8 cellular contexts compared by ENCODE assay signal in the genomic region with DNA sequence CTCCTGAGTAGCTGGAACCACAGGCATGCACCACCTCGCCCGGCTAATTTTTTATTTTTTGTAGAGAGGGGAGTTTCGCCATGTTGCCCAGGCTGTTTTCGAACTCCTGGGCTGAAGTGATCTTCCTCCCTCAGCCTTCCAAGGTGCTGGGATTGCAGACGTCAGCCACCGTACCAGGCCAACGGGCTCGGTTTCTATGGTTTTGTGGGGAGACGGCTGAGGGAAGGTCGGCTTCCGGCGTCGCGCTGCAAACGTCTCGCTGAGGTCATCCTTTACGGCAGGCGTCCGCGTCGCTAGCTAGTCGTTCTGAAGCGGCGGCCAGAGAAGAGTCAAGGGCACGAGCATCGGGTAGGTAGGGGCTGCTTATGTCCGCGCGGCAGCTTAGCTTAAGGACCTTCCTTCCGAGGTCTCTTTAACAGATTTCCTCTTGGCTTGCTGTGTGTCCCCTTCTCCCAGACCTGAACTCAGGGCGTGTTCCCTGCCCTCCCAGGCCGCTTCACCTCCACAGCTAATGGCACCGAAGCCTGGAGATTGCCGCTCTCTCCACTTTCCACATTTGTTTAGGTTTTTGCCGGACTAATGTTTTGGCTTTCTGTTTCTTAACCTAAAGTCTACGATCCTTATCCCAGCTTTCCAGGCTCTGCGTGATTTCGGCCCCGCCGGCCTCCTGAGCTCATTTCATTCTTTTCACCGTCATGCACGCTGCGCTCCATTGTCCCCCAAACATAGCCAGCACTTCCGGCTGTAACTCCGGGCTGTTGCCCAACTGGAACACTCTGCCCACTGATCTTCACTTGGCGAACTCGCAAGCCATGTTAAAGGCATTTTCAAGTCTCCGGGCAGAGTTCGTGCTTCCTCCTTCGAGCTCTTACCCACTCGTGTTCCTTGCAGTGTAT. TPM values are rescaled to one million over a fixed set of nuclear protein-coding genes. Genes with fewer than 3 reads are reported as not detected.
DNase-seq lines count a peak whose midpoint lies in the region; ATAC-seq and TF ChIP-seq lines count a peak whose summit lies in the region.

A gene (plus strand): TSS at position 300 of the 896 bp plus-strand sequence. CDS start 2,375 bp downstream, outside the sequence.

- peak within 1 kb of the TSS; percentile 72 for H3K27ac Mint-ChIP-seq in Calu3 (ENCODE audit: unreplicated experiment)

- BruUV-seq in Calu3 (replicated peaks; lab: Mats Ljungman, UMichigan) (TSS peak; percentile 69), IMR-90 (replicated peaks; lab: Mats Ljungman, UMichigan) (TSS peak; percentile 81)

- H2BK120ac ChIP-seq in IMR-90 (ENCODE audit: low read depth, low read length), result peak within 1 kb of the TSS; percentile 55; the same call in 1 of the 2 replicates

- H3K79me1 ChIP-seq in IMR-90 (ENCODE audit: low read depth in 1 of 2, low read length in 2 of 2), result peaks cover 15 to 43% of the 10 kb centered on the region in 2 experiments

- ATAC-seq in GM21526 (IDR thresholded peaks at IDR 0.05; ENCODE audit: low FRiP score, unreplicated experiment) (peak; percentile 85), IMR-90 (ENCODE audit: low read depth) (peak; percentile 93), mucosa of descending colon (peak; percentile 98)

- peak within 1 kb of the TSS; percentile 98 for H3K9ac ChIP-seq in IMR-90 (ENCODE audit: low read depth, low read length)

- peak within 1 kb of the TSS; percentile 93 for H3K56ac ChIP-seq in IMR-90 (ENCODE audit: extremely low read depth, insufficient read depth, low read length)

- 0 out of 2 replicates have a peak, but pooled peaks have one; percentile 16 for TF ChIP-seq RAD21 in IMR-90 (IDR thresholded peaks at IDR 0.05; ENCODE audit: low read length)

- peak within 1 kb of the TSS; percentile 99 for H4K5ac ChIP-seq in IMR-90 (ENCODE audit: low read depth, low read length)

- dilution Hi-C loops in IMR-90 (cut with HindIII; ENCODE audit: low sequenced_read_pairs, unreplicated experiment), result no loop called here

- H2BK15ac ChIP-seq in IMR-90 (ENCODE audit: low read depth, low read length), result peak within 1 kb of the TSS; percentile 18; the same call in 1 of the 3 replicates

- H3K4me3 ChIP-seq in IMR-90 (ENCODE audit: insufficient read depth, low read depth, low read length) (peak within 1 kb of the TSS; percentile 75), mucosa of descending colon (peak within 1 kb of the TSS; percentile 44)

- CTCF ChIA-PET in Calu3 (lab: Charles Lee), result interaction anchor here (0.7 to 1.6 kb wide), 6 partner anchors 9 to 72 kb away, joined by 3 to 8 read pairs (median 4); no protein-coding TSS in a partner anchor
- CTCF ChIA-PET in IMR-90 (lab: Yijun Ruan, JAX), result no interaction called here

- TF ChIP-seq CTCF in Calu3 (IDR thresholded peaks at IDR 0.05; ENCODE audit: unreplicated experiment), result no peak
- no peak for TF ChIP-seq CTCF in IMR-90 (conservative IDR thresholded peaks at IDR 0.05; ENCODE audit: low read depth, low read length)
- no peak for TF ChIP-seq CTCF in mucosa of descending colon (IDR thresholded peaks at IDR 0.05)

- H2BK5ac ChIP-seq in IMR-90 (ENCODE audit: low read depth, low read length, poor library complexity, severe bottlenecking), result peak within 1 kb of the TSS; percentile 70

- peak within 1 kb of the TSS; percentile 96 for H2AK9ac ChIP-seq in IMR-90 (replicated peaks; ENCODE audit: low read depth, low read length, poor library complexity)

- peak within 1 kb of the TSS; percentile 97 for H3K23ac ChIP-seq in IMR-90 (ENCODE audit: low read depth, low read length)

- H2AFZ ChIP-seq in IMR-90 (replicated peaks; ENCODE audit: low read length, poor library complexity), result peak within 1 kb of the TSS; percentile 93

- peak within 1 kb of the TSS; percentile 82 for H3K18ac ChIP-seq in IMR-90 (ENCODE audit: low read depth, low read length)

- H3K4ac ChIP-seq in IMR-90 (ENCODE audit: low read depth, low read length), result peak within 1 kb of the TSS; percentile 97

- peak within 1 kb of the TSS; percentile 98 for H3K14ac ChIP-seq in IMR-90 (replicated peaks; ENCODE audit: low read depth, low read length)

- H3K4me1 Mint-ChIP-seq in Calu3 (ENCODE audit: low read depth, unreplicated experiment), result peaks cover 7% of the 10 kb centered on the region

- no peaks in the 10 kb centered on the region for H3K9me3 ChIP-seq in IMR-90 (ENCODE audit: control insufficient read depth, insufficient read depth, low read length)
- no peaks in the 10 kb centered on the region for H3K9me3 ChIP-seq in mucosa of descending colon

- in situ Hi-C loops in IMR-90 (cut with MboI; ENCODE audit: low sequenced_read_pairs), result no loop called here

- peak within 1 kb of the TSS; percentile 99 to 100 for H4K8ac ChIP-seq in IMR-90 (ENCODE audit: low read depth in 2 of 2, low read length in 2 of 2)

- H3K4me3 Mint-ChIP-seq in Calu3 (ENCODE audit: low read depth, unreplicated experiment), result peak within 1 kb of the TSS; percentile 79

- H3K27me3 Mint-ChIP-seq in Calu3 (ENCODE audit: unreplicated experiment), result no peaks in the 10 kb centered on the region

- H4K20me1 ChIP-seq in IMR-90 (ENCODE audit: insufficient read depth, low read length), result peaks cover 15% of the 10 kb centered on the region; the same call in 1 of the 2 replicates

- peaks cover 33% of the 10 kb centered on the region for H3K36me3 Mint-ChIP-seq in Calu3 (ENCODE audit: insufficient read depth, unreplicated experiment)

- DNase-seq in Calu3 (peak; percentile 85), IMR-90 (peak; percentile 95), OCI-M2 (lab: John Stamatoyannopoulos, UW; ENCODE audit: unreplicated experiment) (peak; percentile 54), activated T-cell treated with anti-CD3 and anti-CD28 coated beads for 4 hours (peak; percentile 69), epithelial cell of prostate (ENCODE audit: low read depth, low spot score) (no peak), mucosa of descending colon (peak; percentile 92 to 95 (median 95))
- peak; percentile 56 to 59 for DNase-seq in stimulated activated CD8-positive, alpha-beta memory T cell treated with anti-CD3 and anti-CD28 coated beads, Interleukin-4, amount 100 ng/mL, for 1 hour (ENCODE audit: low read depth in 2 of 2, low spot score in 1 of 2)

- H2BK20ac ChIP-seq in IMR-90 (ENCODE audit: low read depth, low read length), result no peak within 1 kb of the TSS

- peak within 1 kb of the TSS; percentile 88 for H4K91ac ChIP-seq in IMR-90 (ENCODE audit: insufficient read depth, low read depth, low read length)

- peaks cover 17% of the 10 kb centered on the region for H3K36me3 ChIP-seq in IMR-90 (ENCODE audit: control insufficient read depth, insufficient read depth, low read length)
- no peaks in the 10 kb centered on the region for H3K36me3 ChIP-seq in mucosa of descending colon (ENCODE audit: low read depth)

- H3K27ac ChIP-seq in IMR-90 (ENCODE audit: insufficient read depth, low read length), result peak within 1 kb of the TSS; percentile 93
- H3K27ac ChIP-seq in epithelial cell of prostate, result peak within 1 kb of the TSS; percentile 85

- H3K9me3 Mint-ChIP-seq in Calu3 (ENCODE audit: low read depth, unreplicated experiment), result no peaks in the 10 kb centered on the region

- H2AK5ac ChIP-seq in IMR-90 (ENCODE audit: low read depth, low read length), result peak within 1 kb of the TSS; percentile 97

- TF ChIP-seq POLR2A in IMR-90 (IDR thresholded peaks at IDR 0.05; ENCODE audit: low read depth, low read length), result peak; percentile 98

- POLR2A ChIA-PET in IMR-90 (lab: Charles Lee; ENCODE audit: unreplicated experiment), result interaction anchor here (0.5 to 1.0 kb wide), 2 partner anchors 36 to 42 kb away, joined by 3 to 4 read pairs; no protein-coding TSS in a partner anchor

- 1% methylated on average over 22 of the region's 51 CpGs; no CpG with 5 or more reads in 1 of the 2 experiments for WGBS in IMR-90 (ENCODE audit: extremely low coverage in 2 of 2, insufficient read length in 1 of 2), 2 experiments

- H3K4me2 ChIP-seq in IMR-90 (ENCODE audit: low read depth, low read length), result peak within 1 kb of the TSS; percentile 96

- H3K4me1 ChIP-seq in IMR-90 (ENCODE audit: control insufficient read depth, insufficient read depth, low read length) (peaks cover 3% of the 10 kb centered on the region), mucosa of descending colon (ENCODE audit: low read depth) (peaks cover 9% of the 10 kb centered on the region)

- no peaks in the 10 kb centered on the region for H3K27me3 ChIP-seq in IMR-90 (ENCODE audit: control insufficient read depth, insufficient read depth, low read length)

- H3K9me1 ChIP-seq in IMR-90 (ENCODE audit: insufficient read depth, low read length), result peaks cover 6% of the 10 kb centered on the region

- intact Hi-C loops in Calu3 (cut with micrococcal nuclease; ENCODE audit: unreplicated experiment), result no loop called here
- intact Hi-C loops in IMR-90 (cut with micrococcal nuclease), result loop anchor here (1.0 to 5.0 kb wide), 3 partner anchors 66 to 167 kb away; a partner anchor contains a TSS
- intact Hi-C loops in mucosa of descending colon (cut with DNase I, micrococcal nuclease), result no loop called here

TF ChIP-seq in IMR-90, 13 proteins besides CTCF, POLR2A, EP300 and RAD21 (continues in another document):
- TF ChIP-seq RFX5 (IDR thresholded peaks at IDR 0.05; ENCODE audit: low read depth, low read length) (0 out of 2 replicates have a peak, but pooled peaks have one; percentile 25), NFE2L2 (IDR thresholded peaks at IDR 0.05; ENCODE audit: low read depth, low read length) (no peak), MAZ (IDR thresholded peaks at IDR 0.05; ENCODE audit: borderline replicate concordance, low read depth, low read length) (peak; percentile 66; the same call in 1 of the 2 replicates), MAFK (IDR thresholded peaks at IDR 0.05; ENCODE audit: low read depth, low read length) (0 out of 2 replicates have a peak, but pooled peaks have one; percentile 3), FOS (IDR thresholded peaks at IDR 0.05; ENCODE audit: low read depth, low read length) (no peak), CEBPB (IDR thresholded peaks at IDR 0.05; ENCODE audit: low read depth, low read length) (peak; percentile 98), RCOR1 (IDR thresholded peaks at IDR 0.05; ENCODE audit: insufficient replicate concordance, low read length) (peak; percentile 66)
- TF ChIP-seq, protein P1, sequence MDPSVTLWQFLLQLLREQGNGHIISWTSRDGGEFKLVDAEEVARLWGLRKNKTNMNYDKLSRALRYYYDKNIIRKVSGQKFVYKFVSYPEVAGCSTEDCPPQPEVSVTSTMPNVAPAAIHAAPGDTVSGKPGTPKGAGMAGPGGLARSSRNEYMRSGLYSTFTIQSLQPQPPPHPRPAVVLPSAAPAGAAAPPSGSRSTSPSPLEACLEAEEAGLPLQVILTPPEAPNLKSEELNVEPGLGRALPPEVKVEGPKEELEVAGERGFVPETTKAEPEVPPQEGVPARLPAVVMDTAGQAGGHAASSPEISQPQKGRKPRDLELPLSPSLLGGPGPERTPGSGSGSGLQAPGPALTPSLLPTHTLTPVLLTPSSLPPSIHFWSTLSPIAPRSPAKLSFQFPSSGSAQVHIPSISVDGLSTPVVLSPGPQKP (IDR thresholded peaks at IDR 0.05; ENCODE audit: borderline replicate concordance, low read depth, low read length), result peak; percentile 100

RNA-seq across cellular contexts. Expression of the gene that starts here (rescaled TPM):
- total RNA-seq in Calu3 (2022) (154 and 170 TPM in 2 replicates), IMR-90 (2012; rRNA removed) (645 and 1,415 TPM in 2 replicates), mucosa of descending colon (100 to 1,000 TPM; 167 to 224 (median 183) TPM)
- polyA plus RNA-seq in IMR-90 (2012; rRNA removed), result 934 and 1,092 TPM in 2 replicates
- 334 and 1,229 TPM in 2 replicates for polyA plus RNA-seq in IMR-90 (2012; cell fraction: cytosol; rRNA removed)
- 41.9 and 410 TPM in 2 replicates for polyA plus RNA-seq in IMR-90 (2012; cell fraction: nucleus; rRNA removed; ENCODE audit: low replicate concordance)
